24 cellular contexts compared by ENCODE assay signal in the genomic region with DNA sequence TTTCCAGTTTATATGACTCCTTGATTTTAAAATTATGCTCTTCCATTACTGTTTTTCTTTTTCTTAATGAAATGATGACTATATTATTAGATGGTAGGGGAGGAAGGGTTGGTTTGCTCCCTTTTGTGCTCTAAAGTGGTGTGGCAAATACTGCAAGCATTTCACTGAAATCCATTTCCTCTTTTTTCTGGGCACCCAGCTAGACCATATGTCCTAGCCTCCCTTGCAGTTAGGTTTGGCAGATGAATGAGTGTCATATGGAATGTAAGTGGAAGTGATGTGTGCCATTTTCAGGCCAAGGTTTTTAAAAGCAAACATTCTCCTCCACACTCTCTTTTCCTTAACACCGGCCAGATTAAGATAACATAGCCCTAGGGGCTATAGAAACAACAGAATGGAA.
"Had no signal": no experiment of that assay in that cellular context is flagged by ENCODE, and none has a peak within 500 bp of the region (broad histone marks: within the 10 kb centered on the region; RNA-seq: fewer than 3 reads in every experiment).

No MANE protein-coding gene starts in this region.

- DNase-seq: activated CD4-positive, alpha-beta T cell treated with anti-CD3 and anti-CD28 coated beads for 48 hours; activated CD4-positive, alpha-beta T cell treated with anti-CD3 and anti-CD28 coated beads, Interleukin-2, amount 50 U/mL, for 4 hours; activated CD4-positive, CD25-positive, alpha-beta regulatory T cell treated with anti-CD3 and anti-CD28 coated beads, Interleukin-2, amount 50 U/mL, for 72 hours; activated CD8-positive, alpha-beta memory T cell treated with anti-CD3 and anti-CD28 coated beads, Interleukin-2, amount 50 U/mL, for 48 hours; activated CD8-positive, alpha-beta T cell treated with anti-CD3 and anti-CD28 coated beads, Interleukin-2, amount 10 ng/mL, durations not matched to agents 7 days and 5 days; activated naive CD4-positive, alpha-beta T cell; activated naive CD8-positive, alpha-beta T cell treated with anti-CD3 and anti-CD28 coated beads, Interleukin-2, amount 50 U/mL, for 24 hours; activated T-cell treated with anti-CD3 and anti-CD28 coated beads, Interleukin-2, amount 50 U/mL, for 1 hour; amniotic stem cell; body of pancreas; central memory CD4-positive, alpha-beta T cell; MG63; NCI-H1105; NCI-H146; NCI-H2029; NCI-H2107; NCI-H526; NCI-H82; NK-92 treated with Interleukin-12 subunit alpha and Interleukin-12 subunit beta, amount 100 ng/mL, for 24 hours; Peyer's patch; Right ventricle myocardium superior; SJCRH30; SK-N-SH had no signal

- ATAC-seq: activated CD8-positive, alpha-beta T cell treated with anti-CD3 and anti-CD28 coated beads, Interleukin-2, amount 10 ng/mL, durations not matched to agents 7 days and 5 days; activated naive CD8-positive, alpha-beta T cell treated with anti-CD3 and anti-CD28 coated beads, Interleukin-2, amount 50 U/mL, for 24 hours; body of pancreas; WTC11 had no signal
